ENCODE assay signal across 1 cellular context in genomic region chr11:68146010-68146540, GRCh38.
A peak's percentile ranks its signal among the peaks of the same experiment; 100 is the strongest.
TF ChIP-seq lines count a peak whose summit lies in the region.

No MANE protein-coding gene starts in this region.

TF ChIP-seq in HepG2, 621 proteins besides CTCF, POLR2A, EP300 and RAD21 (continued from another document and continues in another):
- TF ChIP-seq THAP9 (CRISPR knock-in tag; IDR thresholded peaks at IDR 0.05; ENCODE audit: borderline replicate concordance): peak; percentile 98
- TF ChIP-seq ZNF740 (CRISPR knock-in tag; IDR thresholded peaks at IDR 0.05): no peak
- no peak for TF ChIP-seq ZNF550 (CRISPR knock-in tag; IDR thresholded peaks at IDR 0.05; ENCODE audit: borderline replicate concordance)
- TF ChIP-seq ZFYVE20 (CRISPR knock-in tag; IDR thresholded peaks at IDR 0.05; ENCODE audit: borderline replicate concordance, low read depth): no peak
- TF ChIP-seq MIER2 (CRISPR knock-in tag; IDR thresholded peaks at IDR 0.05): no peak
- no peak for TF ChIP-seq USF2 (IDR thresholded peaks at IDR 0.05; ENCODE audit: low read depth, low read length)
- TF ChIP-seq USF2 (CRISPR knock-in tag; IDR thresholded peaks at IDR 0.05; ENCODE audit: borderline replicate concordance): no peak
- TF ChIP-seq KAT2B (IDR thresholded peaks at IDR 0.05; ENCODE audit: borderline replicate concordance, low read depth, low read length): no peak
- no peak for TF ChIP-seq ZBTB20 (CRISPR knock-in tag; IDR thresholded peaks at IDR 0.05; ENCODE audit: borderline replicate concordance, low read depth)
- TF ChIP-seq NAIF1 (CRISPR knock-in tag; IDR thresholded peaks at IDR 0.05; ENCODE audit: borderline replicate concordance): no peak
- TF ChIP-seq NCOR1 (IDR thresholded peaks at IDR 0.05; ENCODE audit: borderline replicate concordance, low read length): no peak
- TF ChIP-seq DPF2 (CRISPR knock-in tag; IDR thresholded peaks at IDR 0.05; ENCODE audit: borderline replicate concordance, low read depth): no peak
- TF ChIP-seq ETV5 (CRISPR knock-in tag; IDR thresholded peaks at IDR 0.05; ENCODE audit: borderline replicate concordance): no peak
- no peak for TF ChIP-seq ZNF235 (CRISPR knock-in tag; IDR thresholded peaks at IDR 0.05; ENCODE audit: borderline replicate concordance)
- TF ChIP-seq ZNF552 (CRISPR knock-in tag; IDR thresholded peaks at IDR 0.05; ENCODE audit: borderline replicate concordance): no peak
- TF ChIP-seq ARID3A (IDR thresholded peaks at IDR 0.05; ENCODE audit: low read depth, low read length): no peak
- no peak for TF ChIP-seq SSRP1 (CRISPR knock-in tag; IDR thresholded peaks at IDR 0.05)
- TF ChIP-seq ZSCAN5A (CRISPR knock-in tag; IDR thresholded peaks at IDR 0.05; ENCODE audit: borderline replicate concordance): no peak
- TF ChIP-seq MEIS1 (CRISPR knock-in tag; IDR thresholded peaks at IDR 0.05; ENCODE audit: borderline replicate concordance): no peak; the same call in 1 of the 2 replicates
- TF ChIP-seq ZC3H13 (CRISPR knock-in tag; IDR thresholded peaks at IDR 0.05): no peak
- no peak for TF ChIP-seq NR2C2 (CRISPR knock-in tag; IDR thresholded peaks at IDR 0.05; ENCODE audit: borderline replicate concordance)
- TF ChIP-seq SP2 (CRISPR knock-in tag; IDR thresholded peaks at IDR 0.05): no peak
- no peak for TF ChIP-seq NFIC (IDR thresholded peaks at IDR 0.05; ENCODE audit: low read length)
- TF ChIP-seq MBD4 (IDR thresholded peaks at IDR 0.05; ENCODE audit: borderline replicate concordance, low read length): no peak
- no peak for TF ChIP-seq ZNF24 (IDR thresholded peaks at IDR 0.05)
- no peak for TF ChIP-seq ZNF670 (CRISPR knock-in tag; IDR thresholded peaks at IDR 0.05; ENCODE audit: borderline replicate concordance)
- no peak for TF ChIP-seq ZNF891 (CRISPR knock-in tag; IDR thresholded peaks at IDR 0.05)
- no peak for TF ChIP-seq ZNF703 (CRISPR knock-in tag; IDR thresholded peaks at IDR 0.05; ENCODE audit: borderline replicate concordance)
- TF ChIP-seq SALL2 (CRISPR knock-in tag; IDR thresholded peaks at IDR 0.05): no peak
- no peak for TF ChIP-seq ZNF337 (CRISPR knock-in tag; IDR thresholded peaks at IDR 0.05; ENCODE audit: borderline replicate concordance, low read depth)
- TF ChIP-seq PRPF4 (IDR thresholded peaks at IDR 0.05; ENCODE audit: low read depth, low read length, poor library complexity, severe bottlenecking): no peak
- peak; percentile 35 for TF ChIP-seq MAX (IDR thresholded peaks at IDR 0.05)
- TF ChIP-seq NR0B2 (CRISPR knock-in tag; IDR thresholded peaks at IDR 0.05): 0 out of 2 replicates have a peak, but pooled peaks have one; percentile 12
- TF ChIP-seq ZNF768 (CRISPR knock-in tag; IDR thresholded peaks at IDR 0.05): no peak; the same call in 1 of the 2 replicates
- TF ChIP-seq U2AF1 (optimal IDR thresholded peaks at IDR 0.05; ENCODE audit: low read depth, low read length): no peak
- TF ChIP-seq TOE1 (CRISPR knock-in tag; IDR thresholded peaks at IDR 0.05): no peak
- no peak for TF ChIP-seq ZNF34 (CRISPR knock-in tag; IDR thresholded peaks at IDR 0.05; ENCODE audit: borderline replicate concordance)
- no peak for TF ChIP-seq ZMAT5 (CRISPR knock-in tag; IDR thresholded peaks at IDR 0.05; ENCODE audit: borderline replicate concordance, low read depth)
- TF ChIP-seq ZNF569 (CRISPR knock-in tag; IDR thresholded peaks at IDR 0.05; ENCODE audit: borderline replicate concordance): no peak
- no peak for TF ChIP-seq ZNF607 (CRISPR knock-in tag; IDR thresholded peaks at IDR 0.05; ENCODE audit: borderline replicate concordance)
- no peak for TF ChIP-seq ZNF773 (CRISPR knock-in tag; IDR thresholded peaks at IDR 0.05; ENCODE audit: borderline replicate concordance)
- TF ChIP-seq FOXA3 (CRISPR knock-in tag; IDR thresholded peaks at IDR 0.05): no peak
- no peak for TF ChIP-seq HOXA5 (CRISPR knock-in tag; IDR thresholded peaks at IDR 0.05)
- no peak for TF ChIP-seq ZMYM3 (CRISPR knock-in tag; IDR thresholded peaks at IDR 0.05)
- TF ChIP-seq ZNF484 (CRISPR knock-in tag; IDR thresholded peaks at IDR 0.05; ENCODE audit: borderline replicate concordance, low read depth): no peak
- TF ChIP-seq ZFP37 (CRISPR knock-in tag; IDR thresholded peaks at IDR 0.05; ENCODE audit: borderline replicate concordance): no peak
- no peak for TF ChIP-seq ZBTB38 (CRISPR knock-in tag; IDR thresholded peaks at IDR 0.05)
- TF ChIP-seq ZMYM2 (CRISPR knock-in tag; IDR thresholded peaks at IDR 0.05): peak; percentile 82; the same call in 1 of the 2 replicates
- TF ChIP-seq NR2F6 (IDR thresholded peaks at IDR 0.05): no peak
- peak; percentile 54; the same call in 1 of the 2 replicates for TF ChIP-seq NR2F6 (CRISPR knock-in tag; IDR thresholded peaks at IDR 0.05)
- peak; percentile 32; the same call in 1 of the 2 replicates for TF ChIP-seq MXD1 (CRISPR knock-in tag; IDR thresholded peaks at IDR 0.05)
- TF ChIP-seq HNRNPLL (IDR thresholded peaks at IDR 0.05; ENCODE audit: low read depth, low read length, poor library complexity, severe bottlenecking): no peak
- 0 out of 2 replicates have a peak, but pooled peaks have one; percentile 12 for TF ChIP-seq MTA1 (CRISPR knock-in tag; IDR thresholded peaks at IDR 0.05; ENCODE audit: borderline replicate concordance)
- no peak for TF ChIP-seq IRX3 (CRISPR knock-in tag; IDR thresholded peaks at IDR 0.05; ENCODE audit: borderline replicate concordance, low read depth)
- TF ChIP-seq ZNF205 (CRISPR knock-in tag; IDR thresholded peaks at IDR 0.05): no peak
- no peak for TF ChIP-seq ZNF574 (CRISPR knock-in tag; IDR thresholded peaks at IDR 0.05)
- no peak for TF ChIP-seq THRA (CRISPR knock-in tag; IDR thresholded peaks at IDR 0.05; ENCODE audit: borderline replicate concordance)
- TF ChIP-seq ATF5 (CRISPR knock-in tag; IDR thresholded peaks at IDR 0.05; ENCODE audit: low read depth): no peak
- 0 out of 2 replicates have a peak, but pooled peaks have one; percentile 24 for TF ChIP-seq DR1 (CRISPR knock-in tag; IDR thresholded peaks at IDR 0.05)
